21 cellular contexts compared by ENCODE assay signal in the genomic region with DNA sequence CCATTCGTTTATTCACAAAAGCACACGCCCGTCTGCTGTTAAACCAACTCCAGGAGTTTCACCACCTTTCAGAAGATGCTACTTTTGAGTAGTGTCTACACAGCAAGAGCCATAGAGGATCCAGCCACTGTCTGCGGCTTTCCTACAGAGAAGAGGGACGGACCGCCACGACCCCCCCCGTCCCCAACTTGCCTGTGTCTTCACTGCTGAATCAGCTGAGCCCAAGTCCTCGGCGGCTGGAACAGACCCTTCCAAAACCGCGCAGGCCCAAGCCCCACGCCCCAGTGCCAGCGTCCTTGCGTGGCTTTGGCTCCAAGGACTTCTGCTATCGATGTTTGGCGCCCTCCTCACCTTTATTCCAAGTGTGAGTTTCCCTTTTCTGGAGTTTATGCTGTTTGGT.
"Had no signal": no experiment of that assay in that cellular context is flagged by ENCODE, and none has a peak within 500 bp of the region (broad histone marks: within the 10 kb centered on the region; RNA-seq: fewer than 3 reads in every experiment).

No MANE protein-coding gene starts in this region.

- ATAC-seq: esophagus mucosa; gastrocnemius medialis; heart right ventricle; left lung; psoas muscle; stimulated activated effector memory CD8-positive, alpha-beta T cell treated with anti-CD3 and anti-CD28 coated beads, Interleukin-12 subunit alpha, Interleukin-12 subunit beta, amount 100 ng/mL, for 72 hours; stimulated activated naive CD8-positive, alpha-beta T cell treated with anti-CD3 and anti-CD28 coated beads, Interleukin-15, Interleukin-2, amounts not matched to agents 100 U/mL and 50 U/mL, for 24 hours had no signal

- H3K36me3 Mint-ChIP-seq: stimulated activated effector memory CD8-positive, alpha-beta T cell treated with anti-CD3 and anti-CD28 coated beads, Interleukin-12 subunit alpha, Interleukin-12 subunit beta, amount 100 ng/mL, for 72 hours; type B pancreatic cell had no signal

- H3K9me3 ChIP-seq: psoas muscle, thyroid gland had no signal

- H3K4me3 Mint-ChIP-seq: naive B cell; nephron; stimulated activated effector memory CD8-positive, alpha-beta T cell treated with anti-CD3 and anti-CD28 coated beads, Interleukin-12 subunit alpha, Interleukin-12 subunit beta, amount 100 ng/mL, for 72 hours; type B pancreatic cell had no signal

- H3K4me3 ChIP-seq: gastrocnemius medialis, heart right ventricle, left lung, lung, psoas muscle, suprapubic skin, thyroid gland had no signal

- DNase-seq: dermis blood vessel endothelial cell; effector CD4-positive, alpha-beta T cell; gastrocnemius medialis; heart right ventricle; hypothalamus; mesenchymal stem cell; naive B cell; retina; small intestine; stimulated activated CD4-positive, alpha-beta T cell treated with anti-CD3 and anti-CD28 coated beads, Interleukin-4, amount 100 ng/mL, for 1 hour; stimulated activated CD8-positive, alpha-beta memory T cell treated with anti-CD3 and anti-CD28 coated beads, Interleukin-4, amount 100 ng/mL, for 48 hours; stimulated activated naive CD8-positive, alpha-beta T cell treated with anti-CD3 and anti-CD28 coated beads, Interleukin-15, Interleukin-2, amounts not matched to agents 100 U/mL and 50 U/mL, for 24 hours; thyroid gland had no signal

- H3K27ac Mint-ChIP-seq: naive B cell; nephron; stimulated activated effector memory CD8-positive, alpha-beta T cell treated with anti-CD3 and anti-CD28 coated beads, Interleukin-12 subunit alpha, Interleukin-12 subunit beta, amount 100 ng/mL, for 72 hours; type B pancreatic cell had no signal

- H3K4me1 Mint-ChIP-seq: nephron had no signal

- H3K4me1 ChIP-seq: gastrocnemius medialis, left lung, psoas muscle, thyroid gland had no signal

- H3K36me3 ChIP-seq: gastrocnemius medialis, heart right ventricle, left lung, suprapubic skin, thyroid gland had no signal

- H3K27ac ChIP-seq: gastrocnemius medialis, heart right ventricle, left lung, psoas muscle, suprapubic skin, thyroid gland had no signal
